ENCODE assay signal across 18 cellular contexts in the genomic region with DNA sequence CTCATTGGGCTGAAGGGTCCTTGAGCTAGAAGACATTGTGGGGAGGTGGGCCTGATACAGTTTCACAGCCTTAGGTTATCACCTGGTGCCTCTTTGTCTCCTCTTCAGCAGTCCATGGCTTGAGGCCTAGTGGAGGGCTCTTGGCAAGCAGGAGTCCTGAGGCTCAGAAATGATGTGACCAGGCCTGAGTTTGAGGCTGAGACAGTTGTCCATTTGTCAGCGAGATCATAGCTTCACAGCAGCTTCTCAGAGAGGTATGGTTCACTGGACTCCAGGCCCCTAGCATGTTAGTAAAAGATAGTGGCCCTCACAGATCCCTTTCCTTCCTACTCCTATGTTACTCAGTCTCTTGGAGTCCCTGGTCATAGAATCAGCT.
"Had no signal": no experiment of that assay in that cellular context is flagged by ENCODE, and none has a peak within 500 bp of the region (broad histone marks: within the 10 kb centered on the region; RNA-seq: fewer than 3 reads in every experiment).

No MANE protein-coding gene starts in this region.

- H3K4me3 ChIP-seq: adrenal gland, heart left ventricle, lung, SJSA1, skin epidermis, suprapubic skin, upper lobe of right lung had no signal

- H3K27me3 ChIP-seq: adrenal gland, heart left ventricle, SJSA1, suprapubic skin, upper lobe of right lung had no signal

- H3K27ac ChIP-seq: SJSA1, suprapubic skin, upper lobe of right lung had no signal

- ATAC-seq: activated CD8-positive, alpha-beta T cell treated with anti-CD3 and anti-CD28 coated beads for 36 hours; upper lobe of right lung; WTC11 had no signal

- H3K36me3 ChIP-seq: adrenal gland had no signal

- FAIRE-seq: endothelial cell of umbilical vein, frontal cortex had no signal

- H3K4me1 ChIP-seq: SJSA1, suprapubic skin, upper lobe of right lung had no signal

- DNase-seq: activated naive CD4-positive, alpha-beta T cell treated with Interleukin-2 at 50 U/mL for 16 hours; effector CD8-positive, alpha-beta T cell; naive B cell; posterior cingulate gyrus; stimulated activated CD4-positive, alpha-beta T cell treated with anti-CD3 and anti-CD28 coated beads, Interleukin-4, amount 100 ng/mL, for 24 hours; stimulated activated naive CD8-positive, alpha-beta T cell treated with anti-CD3 and anti-CD28 coated beads, Interleukin-15, Interleukin-2, amounts not matched to agents 100 U/mL and 50 U/mL, for 24 hours; T-helper 2 cell; upper lobe of right lung had no signal

- H3K9me3 ChIP-seq: adrenal gland, heart left ventricle, SJSA1, suprapubic skin, upper lobe of right lung had no signal
